Comparison of ENCODE assay signal across 6 cellular contexts in genomic region chr14:20886091-20886490, GRCh38.
"Had no signal": no experiment of that assay in that cellular context is flagged by ENCODE, and none has a peak within 500 bp of the region (broad histone marks: within the 10 kb centered on the region; RNA-seq: fewer than 3 reads in every experiment).

No MANE protein-coding gene starts in this region.

- H3K4me3 ChIP-seq: GM23338, K562 had no signal

- ATAC-seq: GM23338, K562 had no signal

- DNase-seq: H9, HCEC 1CT, IMR-90, KG1 had no signal
